In genomic region chr1:38293530-38293929, GRCh38 we compare ENCODE assay signal across 24 cellular contexts.
"Had no signal": no experiment of that assay in that cellular context is flagged by ENCODE, and none has a peak within 500 bp of the region (broad histone marks: within the 10 kb centered on the region; RNA-seq: fewer than 3 reads in every experiment).

No MANE protein-coding gene starts in this region.

- DNase-seq: Karpas-422, KG1, MG63, NCI-H1092 treated with DMSO at 0.1 percent for 48 hours, NCI-H1436, NCI-H187, NCI-H2029, NCI-H2081 treated with DMSO at 0.1 percent for 48 hours, NCI-H2171, NCI-H226, NCI-H446, NCI-H510A, NCI-H524 treated with DMSO at 0.1 percent for 48 hours, NCI-H69, NCI-H774, SHP77 treated with DMSO at 0.1 percent for 48 hours, SJCRH30, SW 1271, T-cell had no signal

- H3K4me1 ChIP-seq: SJCRH30 had no signal

- FAIRE-seq: HTR-8/SVneo, RCC 7860 had no signal

- ATAC-seq: Right ventricle myocardium inferior, T-cell had no signal

- H3K27me3 ChIP-seq: MG63, SJCRH30 had no signal

- H3K27ac ChIP-seq: HL-60, SJCRH30, SK-N-MC had no signal

- H3K36me3 ChIP-seq: MG63, SJCRH30 had no signal

- H3K9me3 ChIP-seq: MG63, SJCRH30 had no signal

- H3K4me3 ChIP-seq: MG63, SJCRH30, SK-N-MC had no signal
